In genomic region chr6:11043961-11044711, GRCh38 we compare ENCODE assay signal across 1 cellular context.
TF ChIP-seq lines count a peak whose summit lies in the region.

ELOVL2 (minus strand) TSS chr6:11044305; CDS start chr6:11044230, 75 bp downstream.

TF ChIP-seq in HEK293, 187 proteins besides CTCF, POLR2A, EP300 and RAD21 (continued from another document):
- TF ChIP-seq ZBTB8A (tag by site-specific recombination; IDR thresholded peaks at IDR 0.05) (peak; percentile 44; the same call in 1 of the 2 replicates), HOXA7 (CRISPR knock-in tag; IDR thresholded peaks at IDR 0.05; ENCODE audit: borderline replicate concordance) (no peak), ELK4 (IDR thresholded peaks at IDR 0.05; ENCODE audit: borderline replicate concordance, low read depth, low read length) (no peak), ZBTB1 (tag by site-specific recombination; IDR thresholded peaks at IDR 0.05) (no peak), MYNN (tag by site-specific recombination; IDR thresholded peaks at IDR 0.05; ENCODE audit: borderline replicate concordance) (no peak), SETDB1 (IDR thresholded peaks at IDR 0.05; ENCODE audit: insufficient read length, low read length) (peak; percentile 46), FEZF1 (tag by site-specific recombination; IDR thresholded peaks at IDR 0.05) (no peak), ZBTB44 (tag by site-specific recombination; IDR thresholded peaks at IDR 0.05) (no peak), ZBTB6 (tag by site-specific recombination; IDR thresholded peaks at IDR 0.05) (0 out of 2 replicates have a peak, but pooled peaks have one; percentile 18), ZNF37A (tag by site-specific recombination; IDR thresholded peaks at IDR 0.05) (0 out of 2 replicates have a peak, but pooled peaks have one; percentile 14), ZNF132 (tag by site-specific recombination; IDR thresholded peaks at IDR 0.05; ENCODE audit: borderline replicate concordance) (no peak), ZNF24 (tag by site-specific recombination; IDR thresholded peaks at IDR 0.05) (no peak), PRDM2 (tag by site-specific recombination; IDR thresholded peaks at IDR 0.05; ENCODE audit: borderline replicate concordance) (no peak), REST (tag by site-specific recombination; IDR thresholded peaks at IDR 0.05) (peak; percentile 81), ZNF274 (IDR thresholded peaks at IDR 0.05; ENCODE audit: low read length) (no peak), ZNF274 (tag by site-specific recombination; IDR thresholded peaks at IDR 0.05; ENCODE audit: borderline replicate concordance) (no peak), ZNF155 (tag by site-specific recombination; IDR thresholded peaks at IDR 0.05) (no peak), ZNF701 (tag by site-specific recombination; IDR thresholded peaks at IDR 0.05) (no peak), ZEB2 (tag by site-specific recombination; IDR thresholded peaks at IDR 0.05) (no peak), ZBTB10 (tag by site-specific recombination; IDR thresholded peaks at IDR 0.05) (no peak), ZSCAN30 (tag by site-specific recombination; IDR thresholded peaks at IDR 0.05) (peak; percentile 34; the same call in 1 of the 2 replicates), YY1 (tag by site-specific recombination; IDR thresholded peaks at IDR 0.05) (no peak)
